1 cellular context compared by ENCODE assay signal in the genomic region with DNA sequence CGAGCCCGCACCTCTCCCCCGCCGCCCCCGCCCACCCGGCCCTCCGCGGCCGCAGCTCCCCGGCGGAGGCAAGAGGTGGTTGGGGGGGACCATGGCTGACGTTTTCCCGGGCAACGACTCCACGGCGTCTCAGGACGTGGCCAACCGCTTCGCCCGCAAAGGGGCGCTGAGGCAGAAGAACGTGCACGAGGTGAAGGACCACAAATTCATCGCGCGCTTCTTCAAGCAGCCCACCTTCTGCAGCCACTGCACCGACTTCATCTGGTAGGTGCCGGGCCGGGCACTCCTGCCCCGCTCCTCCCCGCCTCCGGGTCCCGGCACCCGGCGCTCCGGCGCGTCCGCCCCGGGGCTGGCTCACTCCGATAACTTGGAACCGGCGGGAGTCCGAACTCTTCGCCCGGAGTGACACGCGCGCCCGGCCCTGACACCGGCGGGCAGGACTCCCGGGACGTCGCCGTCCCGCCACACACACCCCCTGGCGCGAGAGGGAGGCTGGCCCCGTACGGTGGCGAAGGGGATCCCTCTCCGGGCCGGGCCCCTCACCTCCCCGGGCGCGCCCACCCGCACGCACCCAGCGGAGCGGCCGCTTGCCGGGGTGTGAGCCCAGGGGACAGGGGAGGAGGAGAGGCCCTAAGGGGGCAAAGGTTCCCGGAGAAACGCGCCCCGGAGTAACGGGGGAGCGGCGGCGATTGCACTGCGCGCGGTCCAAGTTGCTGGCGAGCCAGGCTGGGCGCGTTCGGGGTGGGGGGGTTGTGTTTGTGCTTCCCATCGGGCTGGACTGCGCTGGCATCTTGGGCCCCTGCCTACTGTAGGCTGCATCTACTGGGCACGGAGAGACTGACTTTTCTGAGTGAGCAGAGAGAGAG.
TF ChIP-seq lines count a peak whose summit lies in the region.

No MANE protein-coding gene starts in this region.

TF ChIP-seq in WTC11, 78 proteins besides CTCF, POLR2A, EP300 and RAD21 (continued from another document):
- TF ChIP-seq, protein P1, sequence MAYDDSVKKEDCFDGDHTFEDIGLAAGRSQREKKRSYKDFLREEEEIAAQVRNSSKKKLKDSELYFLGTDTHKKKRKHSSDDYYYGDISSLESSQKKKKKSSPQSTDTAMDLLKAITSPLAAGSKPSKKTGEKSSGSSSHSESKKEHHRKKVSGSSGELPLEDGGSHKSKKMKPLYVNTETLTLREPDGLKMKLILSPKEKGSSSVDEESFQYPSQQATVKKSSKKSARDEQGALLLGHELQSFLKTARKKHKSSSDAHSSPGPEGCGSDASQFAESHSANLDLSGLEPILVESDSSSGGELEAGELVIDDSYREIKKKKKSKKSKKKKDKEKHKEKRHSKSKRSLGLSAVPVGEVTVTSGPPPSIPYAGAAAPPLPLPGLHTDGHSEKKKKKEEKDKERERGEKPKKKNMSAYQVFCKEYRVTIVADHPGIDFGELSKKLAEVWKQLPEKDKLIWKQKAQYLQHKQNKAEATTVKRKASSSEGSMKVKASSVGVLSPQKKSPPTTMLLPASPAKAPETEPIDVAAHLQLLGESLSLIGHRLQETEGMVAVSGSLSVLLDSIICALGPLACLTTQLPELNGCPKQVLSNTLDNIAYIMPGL (CRISPR knock-in tag; IDR thresholded peaks at IDR 0.05), result peak; percentile 57; the same call in 1 of the 2 replicates
- TF ChIP-seq, protein P2, sequence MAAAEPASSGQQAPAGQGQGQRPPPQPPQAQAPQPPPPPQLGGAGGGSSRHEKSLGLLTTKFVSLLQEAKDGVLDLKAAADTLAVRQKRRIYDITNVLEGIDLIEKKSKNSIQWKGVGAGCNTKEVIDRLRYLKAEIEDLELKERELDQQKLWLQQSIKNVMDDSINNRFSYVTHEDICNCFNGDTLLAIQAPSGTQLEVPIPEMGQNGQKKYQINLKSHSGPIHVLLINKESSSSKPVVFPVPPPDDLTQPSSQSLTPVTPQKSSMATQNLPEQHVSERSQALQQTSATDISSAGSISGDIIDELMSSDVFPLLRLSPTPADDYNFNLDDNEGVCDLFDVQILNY (CRISPR knock-in tag; IDR thresholded peaks at IDR 0.05), result peak; percentile 75
- TF ChIP-seq, protein P3, sequence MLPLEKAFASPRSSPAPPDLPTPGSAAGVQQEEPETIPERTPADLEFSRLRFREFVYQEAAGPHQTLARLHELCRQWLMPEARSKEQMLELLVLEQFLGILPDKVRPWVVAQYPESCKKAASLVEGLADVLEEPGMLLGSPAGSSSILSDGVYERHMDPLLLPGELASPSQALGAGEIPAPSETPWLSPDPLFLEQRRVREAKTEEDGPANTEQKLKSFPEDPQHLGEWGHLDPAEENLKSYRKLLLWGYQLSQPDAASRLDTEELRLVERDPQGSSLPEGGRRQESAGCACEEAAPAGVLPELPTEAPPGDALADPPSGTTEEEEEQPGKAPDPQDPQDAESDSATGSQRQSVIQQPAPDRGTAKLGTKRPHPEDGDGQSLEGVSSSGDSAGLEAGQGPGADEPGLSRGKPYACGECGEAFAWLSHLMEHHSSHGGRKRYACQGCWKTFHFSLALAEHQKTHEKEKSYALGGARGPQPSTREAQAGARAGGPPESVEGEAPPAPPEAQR (CRISPR knock-in tag; IDR thresholded peaks at IDR 0.05), result no peak
- TF ChIP-seq RORB (CRISPR knock-in tag; IDR thresholded peaks at IDR 0.05) (no peak), KAT7 (CRISPR knock-in tag; IDR thresholded peaks at IDR 0.05; ENCODE audit: borderline replicate concordance) (0 out of 2 replicates have a peak, but pooled peaks have one; percentile 57), ZNF232 (CRISPR knock-in tag; IDR thresholded peaks at IDR 0.05) (0 out of 2 replicates have a peak, but pooled peaks have one; percentile 25), FOXP1 (CRISPR knock-in tag; IDR thresholded peaks at IDR 0.05; ENCODE audit: borderline replicate concordance) (peak; percentile 39; the same call in 1 of the 2 replicates)
- TF ChIP-seq, protein P4, sequence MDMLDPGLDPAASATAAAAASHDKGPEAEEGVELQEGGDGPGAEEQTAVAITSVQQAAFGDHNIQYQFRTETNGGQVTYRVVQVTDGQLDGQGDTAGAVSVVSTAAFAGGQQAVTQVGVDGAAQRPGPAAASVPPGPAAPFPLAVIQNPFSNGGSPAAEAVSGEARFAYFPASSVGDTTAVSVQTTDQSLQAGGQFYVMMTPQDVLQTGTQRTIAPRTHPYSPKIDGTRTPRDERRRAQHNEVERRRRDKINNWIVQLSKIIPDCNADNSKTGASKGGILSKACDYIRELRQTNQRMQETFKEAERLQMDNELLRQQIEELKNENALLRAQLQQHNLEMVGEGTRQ (CRISPR knock-in tag; IDR thresholded peaks at IDR 0.05), result no peak
TF ChIP-seq in WTC11: peak in this region for 6.
